Comparison of ENCODE assay signal across 34 cellular contexts in genomic region chr7:69341288-69341687, GRCh38.
"Had no signal": no experiment of that assay in that cellular context is flagged by ENCODE, and none has a peak within 500 bp of the region (broad histone marks: within the 10 kb centered on the region; RNA-seq: fewer than 3 reads in every experiment).

No MANE protein-coding gene starts in this region.

- H3K27me3 ChIP-seq: MG63 had no signal

- H3K4me3 ChIP-seq: MG63 had no signal

- H3K9me3 ChIP-seq: MG63 had no signal

- DNase-seq: Karpas-422, Kasumi-1, MG63, MM.1S, MV-4-11, NCI-H1048, NCI-H1092, NCI-H1092 treated with DMSO at 0.1 percent for 48 hours, NCI-H1105, NCI-H1105 treated with DMSO at 0.1 percent for 48 hours, NCI-H1417, NCI-H1417 treated with DMSO at 0.1 percent for 48 hours, NCI-H1436, NCI-H1436 treated with DMSO at 0.1 percent for 48 hours, NCI-H146, NCI-H1694, NCI-H1694 treated with DMSO at 0.1 percent for 48 hours, NCI-H187, NCI-H187 treated with DMSO at 0.1 percent for 48 hours, NCI-H1930, NCI-H2029, NCI-H2029 treated with DMSO at 0.1 percent for 48 hours, NCI-H2081, NCI-H2081 treated with DMSO at 0.1 percent for 48 hours, NCI-H2107, NCI-H2171, NCI-H2171 treated with DMSO at 0.1 percent for 48 hours, NCI-H2227 treated with DMSO at 0.1 percent for 48 hours, NCI-H226, NCI-H345, NCI-H446, NCI-H446 treated with DMSO at 0.1 percent for 48 hours, NCI-H510A, NCI-H510A treated with DMSO at 0.1 percent for 48 hours had no signal

- H3K36me3 ChIP-seq: MG63 had no signal
